8 cellular contexts compared by ENCODE assay signal in genomic region chr16:369866-370436, GRCh38. TPM values are rescaled to one million over a fixed set of nuclear protein-coding genes. Genes with fewer than 3 reads are reported as not detected.
DNase-seq lines count a peak whose midpoint lies in the region; ATAC-seq and TF ChIP-seq lines count a peak whose summit lies in the region.

No MANE protein-coding gene starts in this region.

- ATAC-seq in T-helper 17 cell (no peak), gastrocnemius medialis (peak; percentile 24 to 25), GM21381 (IDR thresholded peaks at IDR 0.05; ENCODE audit: unreplicated experiment) (no peak), HG03439 (IDR thresholded peaks at IDR 0.05; ENCODE audit: unreplicated experiment) (no peak)

- peaks cover 11% of the 10 kb centered on the region for H3K9me3 Mint-ChIP-seq in glutamatergic neuron (ENCODE audit: unreplicated experiment)

- H3K27ac Mint-ChIP-seq in T-helper 17 cell: peak overlapping the region; percentile 83
- no peak overlapping the region for H3K27ac Mint-ChIP-seq in glutamatergic neuron (ENCODE audit: unreplicated experiment)

- TF ChIP-seq CTCF in GM12865 (IDR thresholded peaks at IDR 0.05; ENCODE audit: insufficient read depth, low read depth, low read length, missing control alignments) (no peak), glutamatergic neuron (IDR thresholded peaks at IDR 0.05; ENCODE audit: partially characterized antibody, unreplicated experiment) (no peak), gastrocnemius medialis (IDR thresholded peaks at IDR 0.05 in 4 of 5, conservative IDR thresholded peaks at IDR 0.05 in 1 of 5) (no peak)

- H3K4me1 ChIP-seq in gastrocnemius medialis: peaks cover 12 to 14% of the 10 kb centered on the region in 2 donors

- H3K36me3 Mint-ChIP-seq in T-helper 17 cell (ENCODE audit: low read depth) (peaks cover 5% of the 10 kb centered on the region), glutamatergic neuron (ENCODE audit: unreplicated experiment) (no peaks in the 10 kb centered on the region)

- peaks cover 0 to 47% of the 10 kb centered on the region in 2 donors for H3K36me3 ChIP-seq in gastrocnemius medialis

- peaks cover 0 to 2% (median under 1%) of the 10 kb centered on the region in 3 donors for H3K27me3 ChIP-seq in gastrocnemius medialis

- H3K4me1 Mint-ChIP-seq in T-helper 17 cell (peaks cover 11% of the 10 kb centered on the region), glutamatergic neuron (ENCODE audit: low read depth, unreplicated experiment) (peaks cover 2% of the 10 kb centered on the region)

- no peak for DNase-seq in GM12865 (ENCODE audit: low read depth)
- DNase-seq in T-helper 17 cell: no peak
- DNase-seq in glutamatergic neuron: no peak
- no peak for DNase-seq in gastrocnemius medialis
- no peak for DNase-seq in NCI-H2081 treated with DMSO at 0.1 percent for 48 hours (lab: John Stamatoyannopoulos, UW)
- DNase-seq in NCI-H1436 treated with DMSO at 0.1 percent for 48 hours (lab: John Stamatoyannopoulos, UW): no peak

- in situ Hi-C loops in gastrocnemius medialis (cut with MboI; ENCODE audit: low sequenced_read_pairs in 4 of 4): no loop called here

- TF ChIP-seq POLR2A in gastrocnemius medialis (IDR thresholded peaks at IDR 0.05): no peak

- peak overlapping the region; percentile 71 to 88 (median 84) for H3K27ac ChIP-seq in gastrocnemius medialis

- H3K27me3 Mint-ChIP-seq in T-helper 17 cell (no peaks in the 10 kb centered on the region), glutamatergic neuron (ENCODE audit: unreplicated experiment) (peaks cover 9% of the 10 kb centered on the region)

- intact Hi-C loops in gastrocnemius medialis (cut with DNase I; ENCODE audit: low total_unique reads): loop anchor here (1.0 kb wide), 1 partner anchor 18 kb away; the partner anchor contains the start of gene AXIN1

- H3K4me3 Mint-ChIP-seq in T-helper 17 cell: peak overlapping the region; percentile 98
- peak overlapping the region; percentile 67 for H3K4me3 Mint-ChIP-seq in glutamatergic neuron (ENCODE audit: unreplicated experiment)

- H3K4me3 ChIP-seq in GM12865 (ENCODE audit: low read depth, low read length) (peak overlapping the region; percentile 76), gastrocnemius medialis (peak overlapping the region; percentile 38 to 66 (median 59))

- H3K9me3 ChIP-seq in T-helper 17 cell (ENCODE audit: control insufficient read depth, low read length, poor library complexity, severe bottlenecking) (no peaks in the 10 kb centered on the region), gastrocnemius medialis (no peaks in the 10 kb centered on the region)

RNA-seq across cellular contexts. Expression of gene MRPL28, which starts 0.4 kb away (rescaled TPM):
- total RNA-seq in T-helper 17 cell (10 to 100 TPM; 25.2 to 25.9 TPM), glutamatergic neuron (ENCODE audit: unreplicated experiment) (69.6 TPM), gastrocnemius medialis (100 to 1,000 TPM in 1 of 4 donors, 10 to 100 TPM in 3; 72.8 to 122 (median 87.4) TPM)

RNA-seq across cellular contexts. Expression of gene PGAP6, which starts 11.8 kb away (rescaled TPM):
- total RNA-seq in T-helper 17 cell (100 to 1,000 TPM in 1 of 2 donors, 10 to 100 TPM in 1; 39.7 to 106 TPM), glutamatergic neuron (ENCODE audit: unreplicated experiment) (54.5 TPM), gastrocnemius medialis (10 to 100 TPM; 31.5 to 63.3 (median 50.8) TPM)

RNA-seq across cellular contexts. Expression of gene AXIN1, which starts 17.4 kb away (rescaled TPM):
- total RNA-seq in T-helper 17 cell (10 to 100 TPM; 38.9 to 42.5 TPM), glutamatergic neuron (ENCODE audit: unreplicated experiment) (16.4 TPM), gastrocnemius medialis (10 to 100 TPM; 27.1 to 41.9 (median 32.7) TPM)

RNA-seq across cellular contexts. Expression of gene NME4, which starts 27.0 kb away (rescaled TPM):
- total RNA-seq in T-helper 17 cell (10 to 100 TPM; 31.9 to 39.8 TPM), glutamatergic neuron (ENCODE audit: unreplicated experiment) (82.6 TPM), gastrocnemius medialis (10 to 100 TPM; 11.6 to 19.3 (median 16.3) TPM)

RNA-seq across cellular contexts. Expression of gene DECR2, which starts 31.7 kb away (rescaled TPM):
- 1 to 10 TPM; 7.5 to 9.0 TPM for total RNA-seq in T-helper 17 cell
- 26.2 TPM for total RNA-seq in glutamatergic neuron (ENCODE audit: unreplicated experiment)
- 10 to 100 TPM; 17.0 to 23.3 (median 18.8) TPM for total RNA-seq in gastrocnemius medialis

Comparison
In these comparisons a context has a peak if more than half of its experiments do, and no peak if none do; other contexts are left out.
1. ATAC-seq: peak in gastrocnemius medialis (2 of 2); none in T-helper 17 cell (single experiment), GM21381 (single experiment) and HG03439 (single experiment).